In genomic region chr11:112279901-112280267, GRCh38 we compare ENCODE assay signal across 9 cellular contexts. TPM values are rescaled to one million over a fixed set of nuclear protein-coding genes. Genes with fewer than 3 reads are reported as not detected.
DNase-seq lines count a peak whose midpoint lies in the region; ATAC-seq and TF ChIP-seq lines count a peak whose summit lies in the region.
"Had no signal": no experiment of that assay in that cellular context is flagged by ENCODE, and none has a peak within 500 bp of the region (broad histone marks: within the 10 kb centered on the region; RNA-seq: fewer than 3 reads in every experiment).

No MANE protein-coding gene starts in this region.

- ATAC-seq in GM19351 (IDR thresholded peaks at IDR 0.05; ENCODE audit: unreplicated experiment), result peak; percentile 59

- peak overlapping the region in 1 of 3 donors; percentile 30 for H3K27ac ChIP-seq in thyroid gland

- intact Hi-C loops in thyroid gland (cut with DNase I), result loop anchor here (2.0 to 5.0 kb wide), 2 partner anchors 59 to 168 kb away; no protein-coding TSS in a partner anchor

- H3K4me1 Mint-ChIP-seq in osteocyte (ENCODE audit: unreplicated experiment), result peaks cover 38% of the 10 kb centered on the region

- DNase-seq in C1 segment of cervical spinal cord (lab: John Stamatoyannopoulos, UW), result peak in 13 of 14 donors; percentile 31 to 77 (median 51)
- peak; percentile 39 for DNase-seq in HT1080 (ENCODE audit: low read depth)
- DNase-seq in RPMI8226, result peak; percentile 71
- peak; percentile 91 for DNase-seq in activated effector memory CD4-positive, alpha-beta T cell treated with anti-CD3 and anti-CD28 coated beads, Interleukin-2, amount 50 U/mL, for 16 hours
- peak; percentile 63 for DNase-seq in globus pallidus (ENCODE audit: low spot score)
- no peak for DNase-seq in osteocyte (ENCODE audit: extremely low spot score, unreplicated experiment)
- DNase-seq in thyroid gland, result peak; percentile 59 to 66

- H3K27me3 Mint-ChIP-seq in osteocyte (ENCODE audit: unreplicated experiment), result peaks cover 8% of the 10 kb centered on the region

- peak overlapping the region in 1 of 3 donors; percentile 30 for H3K4me3 ChIP-seq in thyroid gland (replicated peaks in 1 of 3)

- no peaks in the 10 kb centered on the region for H3K27me3 ChIP-seq in thyroid gland

- TF ChIP-seq POLR2A in thyroid gland (IDR thresholded peaks at IDR 0.05), result no peak

- peak; percentile 78 for TF ChIP-seq CTCF in osteocyte (IDR thresholded peaks at IDR 0.05)
- peak; percentile 39 to 96 (median 68) for TF ChIP-seq CTCF in thyroid gland (IDR thresholded peaks at IDR 0.05)

- no peak overlapping the region for H3K27ac Mint-ChIP-seq in osteocyte (ENCODE audit: unreplicated experiment)

- peaks cover 0 to 4% of the 10 kb centered on the region in 2 donors for H3K4me1 ChIP-seq in thyroid gland

- no peaks in the 10 kb centered on the region for H3K9me3 Mint-ChIP-seq in osteocyte (ENCODE audit: unreplicated experiment)

- 3% methylated on average over 4 to 10 of the region's 15 CpGs for WGBS in thyroid gland, 2 donors

- no peaks in the 10 kb centered on the region for H3K36me3 ChIP-seq in thyroid gland

- H3K36me3 Mint-ChIP-seq in osteocyte (ENCODE audit: unreplicated experiment), result no peaks in the 10 kb centered on the region

- peak overlapping the region; percentile 69 for H3K4me3 Mint-ChIP-seq in osteocyte (ENCODE audit: unreplicated experiment)

- H3K9me3 ChIP-seq in thyroid gland, result no peaks in the 10 kb centered on the region

RNA-seq across cellular contexts. Expression of gene PLET1, which starts 19.2 kb away (rescaled TPM):
- total RNA-seq in HT1080 (2014; rRNA removed; shearing (Covaris generic)), result not detected in 2 replicates
- not detected in 2 replicates for polyA plus RNA-seq in HT1080 (2015; cell fraction: cytosol; rRNA removed)
- not detected in 2 replicates for polyA plus RNA-seq in HT1080 (2015; cell fraction: nucleus; rRNA removed)
- total RNA-seq in osteocyte (not detected in 2 replicates), thyroid gland (not detected)
- total RNA-seq: activated CD8-positive, alpha-beta memory T cell treated with anti-CD3 and anti-CD28 coated beads for 36 hours had no signal

RNA-seq across cellular contexts. Expression of gene PTS, which starts 53.7 kb away (rescaled TPM):
- 54.8 and 64.6 TPM in 2 replicates for total RNA-seq in HT1080 (2014; rRNA removed; shearing (Covaris generic))
- polyA plus RNA-seq in HT1080 (2015; cell fraction: cytosol; rRNA removed), result 30.7 and 36.3 TPM in 2 replicates
- 52.4 and 55.0 TPM in 2 replicates for polyA plus RNA-seq in HT1080 (2015; cell fraction: nucleus; rRNA removed)
- total RNA-seq in osteocyte, result 38.7 and 44.0 TPM in 2 replicates
- 10 to 100 TPM; 27.2 to 48.0 (median 39.3) TPM for total RNA-seq in thyroid gland
